15 cellular contexts compared by ENCODE assay signal in the genomic region with DNA sequence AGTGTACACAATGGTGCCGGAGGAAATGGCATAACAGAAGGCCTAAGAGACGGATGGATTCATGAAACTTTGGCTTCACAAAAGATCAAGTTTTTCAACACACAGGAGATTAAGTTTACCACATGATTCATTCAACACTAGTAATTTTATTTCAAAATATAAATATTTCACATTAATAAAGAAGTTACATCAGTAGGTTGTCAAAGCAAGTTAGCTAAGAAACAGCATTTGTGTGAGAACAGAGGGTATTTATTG. TPM values are rescaled to one million over a fixed set of nuclear protein-coding genes. Genes with fewer than 3 reads are reported as not detected.
A peak's percentile ranks its signal among the peaks of the same experiment; 100 is the strongest.
DNase-seq lines count a peak whose midpoint lies in the region; ATAC-seq, FAIRE-seq and TF ChIP-seq lines count a peak whose summit lies in the region.
"Had no signal": no experiment of that assay in that cellular context is flagged by ENCODE, and none has a peak within 500 bp of the region (broad histone marks: within the 10 kb centered on the region; RNA-seq: fewer than 3 reads in every experiment).

No MANE protein-coding gene starts in this region.

- H3K4me1 Mint-ChIP-seq in nephron, result peaks cover 55% of the 10 kb centered on the region

- H3K27ac Mint-ChIP-seq in nephron, result peak overlapping the region; percentile 93 to 99 (median 96)

- H3K27me3 Mint-ChIP-seq in nephron (ENCODE audit: low read depth), result no peaks in the 10 kb centered on the region

- peaks cover 11% of the 10 kb centered on the region for H3K36me3 ChIP-seq in left ventricle myocardium inferior
- peaks cover 0 to 14% (median 5%) of the 10 kb centered on the region in 9 donors for H3K36me3 ChIP-seq in heart right ventricle

- H3K36me3 Mint-ChIP-seq in nephron (ENCODE audit: low read depth), result peaks cover 15% of the 10 kb centered on the region

- intact Hi-C loops in left ventricle myocardium inferior (cut with micrococcal nuclease), result no loop called here
- intact Hi-C loops in heart right ventricle (cut with DNase I), result loop anchor here in 3 of 10 donors (10.0 kb wide), 2 partner anchors 50 to 100 kb away; a partner anchor contains a TSS

- no peaks in the 10 kb centered on the region for H3K9me3 Mint-ChIP-seq in nephron
- H3K9me3 Mint-ChIP-seq: activated T-cell treated with anti-CD3 and anti-CD28 coated beads, Interleukin-2, amount 50 U/mL, for 4 hours had no signal

- TF ChIP-seq CTCF in left ventricle myocardium inferior (IDR thresholded peaks at IDR 0.05; ENCODE audit: borderline replicate concordance), result no peak
- TF ChIP-seq CTCF in heart right ventricle (IDR thresholded peaks at IDR 0.05), result no peak
- TF ChIP-seq CTCF in nephron (IDR thresholded peaks at IDR 0.05; ENCODE audit: unreplicated experiment in 3 of 3), result no peak
- TF ChIP-seq CTCF in omental fat pad (IDR thresholded peaks at IDR 0.05), result no peak

- no peak for FAIRE-seq in GM12892 (lab: Jason Lieb, UNC)
- FAIRE-seq: GM18507 had no signal

- peak overlapping the region; percentile 96 for H3K27ac ChIP-seq in left ventricle myocardium inferior (replicated peaks)
- H3K27ac ChIP-seq in heart right ventricle, result peak overlapping the region in 5 of 10 donors; percentile 88 to 97 (median 94)
- peak overlapping the region; percentile 69 for H3K27ac ChIP-seq in cingulate gyrus (ENCODE audit: low read depth, low read length)

- H3K4me3 Mint-ChIP-seq in nephron, result peak overlapping the region; percentile 25 to 97 (median 94)

- DNase-seq in left ventricle myocardium inferior (no peak), heart right ventricle (no peak), omental fat pad (ENCODE audit: low spot score) (no peak), GM12892 (ENCODE audit: insufficient read length) (no peak), NCI-H82 (lab: John Stamatoyannopoulos, UW) (no peak)
- DNase-seq: activated CD4-positive, alpha-beta T cell treated with anti-CD3 and anti-CD28 coated beads, Interleukin-2, amount 50 U/mL, for 4 hours; activated T-cell treated with anti-CD3 and anti-CD28 coated beads, Interleukin-2, amount 50 U/mL, for 4 hours; mesendoderm; NCI-H2171 treated with DMSO at 0.1 percent for 48 hours; SHP77 treated with DMSO at 0.1 percent for 48 hours; stimulated activated CD4-positive, alpha-beta T cell treated with anti-CD3 and anti-CD28 coated beads, Interleukin-12 subunit alpha, Interleukin-12 subunit beta, amount 100 ng/mL, for 4 hours had no signal

- no peaks in the 10 kb centered on the region for H3K27me3 ChIP-seq in left ventricle myocardium inferior (ENCODE audit: low read depth)
- no peaks in the 10 kb centered on the region for H3K27me3 ChIP-seq in heart right ventricle

- H3K4me1 ChIP-seq in left ventricle myocardium inferior (peaks cover 75% of the 10 kb centered on the region), heart right ventricle (peaks cover 4 to 60% (median 44%) of the 10 kb centered on the region in 9 donors)

- H3K9me3 ChIP-seq in left ventricle myocardium inferior (replicated peaks), result no peaks in the 10 kb centered on the region
- H3K9me3 ChIP-seq in heart right ventricle, result no peaks in the 10 kb centered on the region

- H3K4me3 ChIP-seq in left ventricle myocardium inferior (no peak overlapping the region), heart right ventricle (no peak overlapping the region)

- TF ChIP-seq POLR2A in GM12892 (IDR thresholded peaks at IDR 0.05; ENCODE audit: low read depth, low read length), result no peak

- 73 to 80% methylated on average over 2 of the region's 2 CpGs for whole genome bisulfite sequencing in heart right ventricle, 2 donors

- ATAC-seq in heart right ventricle (no peak), omental fat pad (ENCODE audit: low FRiP score) (no peak), HG02884 (IDR thresholded peaks at IDR 0.05; ENCODE audit: unreplicated experiment) (no peak)
- ATAC-seq: activated T-cell treated with anti-CD3 and anti-CD28 coated beads, Interleukin-2, amount 50 U/mL, for 4 hours had no signal

RNA-seq across cellular contexts. Expression of a gene that starts 1.7 kb away (rescaled TPM):
- total RNA-seq in left ventricle myocardium inferior (78.2 TPM), heart right ventricle (10 to 100 TPM; 48.5 to 75.4 (median 63.2) TPM), omental fat pad (10 to 100 TPM; 34.5 to 57.3 (median 46.5) TPM)
- polyA plus RNA-seq in heart right ventricle, result 100 to 1,000 TPM in 1 of 2 donors, 10 to 100 TPM in 1; 42.7 to 115 TPM
- 37.6 TPM for polyA plus RNA-seq in GM12892 (2012; ENCODE audit: missing spikeins)
